ENCODE assay signal across 9 cellular contexts in genomic region chr14:67411820-67412421, GRCh38. TPM values are rescaled to one million over a fixed set of nuclear protein-coding genes. Genes with fewer than 3 reads are reported as not detected.
DNase-seq lines count a peak whose midpoint lies in the region; ATAC-seq and TF ChIP-seq lines count a peak whose summit lies in the region.
"Had no signal": no experiment of that assay in that cellular context is flagged by ENCODE, and none has a peak within 500 bp of the region (broad histone marks: within the 10 kb centered on the region; RNA-seq: fewer than 3 reads in every experiment).

A gene with protein sequence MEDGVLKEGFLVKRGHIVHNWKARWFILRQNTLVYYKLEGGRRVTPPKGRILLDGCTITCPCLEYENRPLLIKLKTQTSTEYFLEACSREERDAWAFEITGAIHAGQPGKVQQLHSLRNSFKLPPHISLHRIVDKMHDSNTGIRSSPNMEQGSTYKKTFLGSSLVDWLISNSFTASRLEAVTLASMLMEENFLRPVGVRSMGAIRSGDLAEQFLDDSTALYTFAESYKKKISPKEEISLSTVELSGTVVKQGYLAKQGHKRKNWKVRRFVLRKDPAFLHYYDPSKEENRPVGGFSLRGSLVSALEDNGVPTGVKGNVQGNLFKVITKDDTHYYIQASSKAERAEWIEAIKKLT (minus strand): TSS chr14:67412165. CDS start chr14:67412059, 106 bp downstream.

- H3K9me3 Mint-ChIP-seq in memory B cell (no peaks in the 10 kb centered on the region), immature natural killer cell (no peaks in the 10 kb centered on the region)
- H3K9me3 Mint-ChIP-seq in stimulated activated naive CD8-positive, alpha-beta T cell treated with anti-CD3 and anti-CD28 coated beads, Interleukin-15, Interleukin-2, amounts not matched to agents 100 ng/mL and 50 ng/mL, for 24 hours, result no peaks in the 10 kb centered on the region

- no peak within 1 kb of the TSS for H3K27ac Mint-ChIP-seq in memory B cell
- no peak within 1 kb of the TSS for H3K27ac Mint-ChIP-seq in stimulated activated naive CD8-positive, alpha-beta T cell treated with anti-CD3 and anti-CD28 coated beads, Interleukin-15, Interleukin-2, amounts not matched to agents 100 ng/mL and 50 ng/mL, for 24 hours
- H3K27ac Mint-ChIP-seq in immature natural killer cell, result no peak within 1 kb of the TSS

- peaks cover 40% of the 10 kb centered on the region for H3K79me2 ChIP-seq in HCT116 (ENCODE audit: insufficient read depth, low read length)

- peak within 1 kb of the TSS; percentile 84 for H3K9ac ChIP-seq in HCT116 (ENCODE audit: low read length)
- H3K9ac ChIP-seq: KMS-11 had no signal

- ATAC-seq in HCT116, result peak; percentile 78
- ATAC-seq in memory B cell (ENCODE audit: low read depth), result peak; percentile 37
- no peak for ATAC-seq in GM21515 (IDR thresholded peaks at IDR 0.05; ENCODE audit: unreplicated experiment)

- H3K4me3 Mint-ChIP-seq in memory B cell (peak within 1 kb of the TSS; percentile 34), immature natural killer cell (no peak within 1 kb of the TSS)
- H3K4me3 Mint-ChIP-seq in stimulated activated naive CD8-positive, alpha-beta T cell treated with anti-CD3 and anti-CD28 coated beads, Interleukin-15, Interleukin-2, amounts not matched to agents 100 ng/mL and 50 ng/mL, for 24 hours, result peak within 1 kb of the TSS; percentile 45

- H4K20me1 ChIP-seq in HCT116 (ENCODE audit: insufficient read depth), result no peaks in the 10 kb centered on the region

- H3K27me3 Mint-ChIP-seq in memory B cell, result peaks cover 18% of the 10 kb centered on the region
- H3K27me3 Mint-ChIP-seq in stimulated activated naive CD8-positive, alpha-beta T cell treated with anti-CD3 and anti-CD28 coated beads, Interleukin-15, Interleukin-2, amounts not matched to agents 100 ng/mL and 50 ng/mL, for 24 hours, result peaks cover 16% of the 10 kb centered on the region
- H3K27me3 Mint-ChIP-seq in immature natural killer cell (ENCODE audit: low read depth in 3 of 3), result peaks cover 0 to 14% (median 2%) of the 10 kb centered on the region in 3 donors

- POLR2A ChIA-PET in HCT116 (lab: Charles Lee), result interaction anchor here (0.8 to 1.3 kb wide), 3 partner anchors 25 to 52 kb away, joined by 3 to 4 read pairs (median 4); partner anchors contain the start of genes ATP6V1D and EIF2S1

- peak within 1 kb of the TSS; percentile 83 to 86 for H3K4me3 ChIP-seq in HCT116 (replicated peaks in 1 of 2; ENCODE audit: low read depth in 1 of 2, low read length in 2 of 2)
- H3K4me3 ChIP-seq in cardiac fibroblast (replicated peaks in 1 of 2; ENCODE audit: low read depth in 2 of 2, low read length in 2 of 2), result peak within 1 kb of the TSS; percentile 42 to 61

- peak; percentile 47 for TF ChIP-seq POLR2A in HCT116 (IDR thresholded peaks at IDR 0.05; ENCODE audit: borderline replicate concordance, extremely low read depth, insufficient read depth, insufficient read length)

- H3K4me1 ChIP-seq in HCT116 (ENCODE audit: control insufficient read depth in 1 of 2, insufficient read depth in 2 of 2, low read length in 2 of 2), result peaks cover 36 to 44% of the 10 kb centered on the region in 2 experiments

- no peaks in the 10 kb centered on the region for H3K9me2 ChIP-seq in HCT116 (ENCODE audit: insufficient read depth)

- no TSS peak for BruUV-seq in HCT116 (replicated peaks; lab: Mats Ljungman, UMichigan)

- peak within 1 kb of the TSS; percentile 6 for H2AFZ ChIP-seq in HCT116 (ENCODE audit: low read depth, low read length, poor library complexity, severe bottlenecking)

- intact Hi-C loops in HCT116 (cut with micrococcal nuclease), result no loop called here

- CTCF ChIA-PET in HCT116 (lab: Charles Lee), result interaction anchor here (0.6 to 1.6 kb wide), 4 partner anchors 8 to 292 kb away, joined by 3 to 6 read pairs (median 3); no protein-coding TSS in a partner anchor

- H3K4me1 Mint-ChIP-seq in memory B cell (peaks cover 7% of the 10 kb centered on the region), immature natural killer cell (no peaks in the 10 kb centered on the region)
- peaks cover 21% of the 10 kb centered on the region for H3K4me1 Mint-ChIP-seq in stimulated activated naive CD8-positive, alpha-beta T cell treated with anti-CD3 and anti-CD28 coated beads, Interleukin-15, Interleukin-2, amounts not matched to agents 100 ng/mL and 50 ng/mL, for 24 hours (ENCODE audit: low read depth)

- peak; percentile 81 for DNase-seq in HCT116 (ENCODE audit: low read depth, low spot score)
- peak; percentile 28 for DNase-seq in T-helper 9 cell
- peak; percentile 41 to 54 for DNase-seq in cardiac fibroblast (ENCODE audit: low read depth in 2 of 2)
- no peak for DNase-seq in memory B cell (ENCODE audit: low spot score in 2 of 2)
- no peak for DNase-seq in immature natural killer cell
- no peak for DNase-seq in NCI-H1930 (lab: John Stamatoyannopoulos, UW)

- RAD21 ChIA-PET in HCT116 (lab: Charles Lee; ENCODE audit: low non-redundant PET in 1 of 2, low total read pairs in 2 of 2, uncharacterized antibody in 2 of 2, unreplicated experiment in 2 of 2), result interaction anchor here in 1 of 2 experiments (1.0 kb wide), 1 partner anchor 293 kb away, joined by 3 read pairs; no protein-coding TSS in a partner anchor

- H3K36me3 ChIP-seq in HCT116 (ENCODE audit: control insufficient read depth in 1 of 2, insufficient read depth in 2 of 2, low read length in 2 of 2), result no peaks in the 10 kb centered on the region; a peak in 1 of 4 replicates

- TF ChIP-seq RAD21 in HCT116 (IDR thresholded peaks at IDR 0.05; ENCODE audit: low read depth), result no peak

- peak within 1 kb of the TSS; percentile 78 for H3K4me2 ChIP-seq in HCT116 (ENCODE audit: low read length)
- H3K4me2 ChIP-seq: KMS-11 had no signal

- no peak for TF ChIP-seq CTCF in HCT116 (IDR thresholded peaks at IDR 0.05 in 2 of 3, conservative IDR thresholded peaks at IDR 0.05 in 1 of 3; ENCODE audit: borderline replicate concordance in 1 of 3, insufficient read depth in 1 of 3, low read depth in 2 of 3, low read length in 2 of 3)
- no peak for TF ChIP-seq CTCF in cardiac fibroblast (IDR thresholded peaks at IDR 0.05; ENCODE audit: low read depth, low read length)

- no peaks in the 10 kb centered on the region for H3K27me3 ChIP-seq in HCT116 (ENCODE audit: insufficient read depth, low read length)

- peak within 1 kb of the TSS; percentile 62; the same call in 1 of the 2 replicates for H3K27ac ChIP-seq in HCT116 (ENCODE audit: low read depth, low read length)
- H3K27ac ChIP-seq: KMS-11 had no signal

- H3K36me3 Mint-ChIP-seq in memory B cell, result no peaks in the 10 kb centered on the region
- no peaks in the 10 kb centered on the region for H3K36me3 Mint-ChIP-seq in stimulated activated naive CD8-positive, alpha-beta T cell treated with anti-CD3 and anti-CD28 coated beads, Interleukin-15, Interleukin-2, amounts not matched to agents 100 ng/mL and 50 ng/mL, for 24 hours (ENCODE audit: low read depth)
- H3K36me3 Mint-ChIP-seq in immature natural killer cell, result no peaks in the 10 kb centered on the region

- no peaks in the 10 kb centered on the region for H3K9me3 ChIP-seq in HCT116 (ENCODE audit: control insufficient read depth in 1 of 2, insufficient read depth in 1 of 2, low read depth in 1 of 2, low read length in 2 of 2)

TF ChIP-seq in HCT116, 20 proteins besides CTCF, POLR2A, EP300 and RAD21 (continues in another document):
- TF ChIP-seq SP1 (IDR thresholded peaks at IDR 0.05; ENCODE audit: low read depth) (no peak), YY1 (IDR thresholded peaks at IDR 0.05; ENCODE audit: extremely low read depth, insufficient replicate concordance, low read depth, low read length) (no peak), ELF1 (IDR thresholded peaks at IDR 0.05; ENCODE audit: borderline replicate concordance, low read depth) (no peak), POLR2AphosphoS5 (IDR thresholded peaks at IDR 0.05; ENCODE audit: low read depth, low read length) (peak; percentile 84), ZNF274 (IDR thresholded peaks at IDR 0.05; ENCODE audit: low read depth, low read length) (no peak), FOSL1 (IDR thresholded peaks at IDR 0.05; ENCODE audit: low read depth) (no peak), EZH2phosphoT487 (IDR thresholded peaks at IDR 0.05; ENCODE audit: borderline replicate concordance) (no peak), CEBPB (IDR thresholded peaks at IDR 0.05; ENCODE audit: low read depth) (no peak), EZH2 (IDR thresholded peaks at IDR 0.05) (no peak), JUND (IDR thresholded peaks at IDR 0.05) (no peak), CBX3 (IDR thresholded peaks at IDR 0.05; ENCODE audit: low read depth) (no peak), ZBTB33 (IDR thresholded peaks at IDR 0.05; ENCODE audit: extremely low read depth, insufficient replicate concordance, low read length) (peak; percentile 52)
- TF ChIP-seq, protein P1, sequence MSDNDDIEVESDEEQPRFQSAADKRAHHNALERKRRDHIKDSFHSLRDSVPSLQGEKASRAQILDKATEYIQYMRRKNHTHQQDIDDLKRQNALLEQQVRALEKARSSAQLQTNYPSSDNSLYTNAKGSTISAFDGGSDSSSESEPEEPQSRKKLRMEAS (IDR thresholded peaks at IDR 0.05), result no peak

RNA-seq across cellular contexts. Expression of the gene that starts here (rescaled TPM):
- total RNA-seq in HCT116 (2021; ENCODE audit: unreplicated experiment), result 67.6 TPM
- 81.1 and 106 TPM in 2 replicates for polyA plus RNA-seq in HCT116 (2012)
- not detected for polyA plus RNA-seq in immature natural killer cell

Comparison
In these comparisons a context has a peak if more than half of its experiments do, and no peak if none do; other contexts are left out.
1. DNase-seq: peak in HCT116 (single experiment), T-helper 9 cell (single experiment) and cardiac fibroblast (2 of 2); none in memory B cell (0 of 2), immature natural killer cell (0 of 3) and NCI-H1930 (0 of 2).
2. H3K4me3 Mint-ChIP-seq: peak in memory B cell (single experiment) and stimulated activated naive CD8-positive, alpha-beta T cell treated with anti-CD3 and anti-CD28 coated beads, Interleukin-15, Interleukin-2, amounts not matched to agents 100 ng/mL and 50 ng/mL, for 24 hours (single experiment); none in immature natural killer cell (0 of 5).